Comparison of ENCODE assay signal across 18 cellular contexts in the genomic region with DNA sequence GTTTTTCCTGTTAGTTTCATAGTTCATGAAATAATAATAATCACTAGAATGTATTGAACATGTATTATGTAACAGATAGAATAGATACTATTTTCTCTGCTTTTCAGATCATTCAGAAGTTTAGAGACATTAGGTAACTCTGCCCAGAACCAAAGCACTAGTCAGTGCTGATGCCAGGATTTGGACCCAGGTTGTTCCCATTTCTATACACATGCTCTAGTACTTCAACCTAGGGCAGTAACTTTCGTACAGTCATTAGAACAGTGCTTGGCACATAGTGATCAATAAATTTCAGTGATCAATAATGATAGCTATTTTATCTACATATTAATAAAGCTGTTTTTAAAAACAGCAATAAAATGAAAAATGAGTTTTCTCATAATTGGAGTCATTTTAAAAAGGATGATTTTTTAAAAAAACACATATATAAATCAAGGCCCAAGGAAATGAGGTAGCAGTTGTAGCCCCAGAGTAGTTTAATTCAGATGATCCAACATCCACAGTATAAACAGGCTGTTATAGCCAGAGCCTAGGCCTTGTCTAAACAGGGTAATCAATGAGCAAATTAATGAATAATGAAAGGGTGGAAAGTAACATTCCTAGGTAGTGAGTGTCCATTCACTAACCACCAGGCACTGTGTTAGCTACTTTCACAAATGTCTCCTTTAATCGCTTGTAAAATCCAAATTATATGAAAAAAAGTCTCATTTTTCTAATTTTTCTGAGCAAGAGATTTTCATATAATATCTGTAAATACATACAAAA. TPM values are rescaled to one million over a fixed set of nuclear protein-coding genes. Genes with fewer than 3 reads are reported as not detected.
"Had no signal": no experiment of that assay in that cellular context is flagged by ENCODE, and none has a peak within 500 bp of the region (broad histone marks: within the 10 kb centered on the region; RNA-seq: fewer than 3 reads in every experiment).

No MANE protein-coding gene starts in this region.

- H3K27ac Mint-ChIP-seq: activated CD4-positive, alpha-beta memory T cell treated with anti-CD3 and anti-CD28 coated beads for 36 hours; T-helper 1 cell treated with Interleukin-12 subunit alpha and Interleukin-12 subunit beta and Interleukin-4 antibody, amounts not matched to agents 30 μg/mL and 1 μg/mL, for 36 hours had no signal

- DNase-seq: activated CD4-positive, alpha-beta memory T cell treated with anti-CD3 and anti-CD28 coated beads for 36 hours; activated CD4-positive, alpha-beta T cell treated with anti-CD3 and anti-CD28 coated beads for 48 hours; activated naive CD4-positive, alpha-beta T cell treated with Interleukin-2 at 50 U/mL for 16 hours; activated T-cell treated with anti-CD3 and anti-CD28 coated beads, Interleukin-2, amount 50 U/mL, for 48 hours; amygdala; kidney; left ventricle myocardium inferior; nucleus accumbens; posterior cingulate gyrus; retina; spleen; stimulated activated CD4-positive, alpha-beta T cell treated with anti-CD3 and anti-CD28 coated beads, Interleukin-4, amount 100 ng/mL, for 1 hour; stimulated activated naive CD4-positive, alpha-beta T cell had no signal

- H3K27ac ChIP-seq: cardiac muscle cell, epithelial cell of prostate, left ventricle myocardium inferior, spleen, upper lobe of left lung had no signal

- H3K9me3 ChIP-seq: left ventricle myocardium inferior, spleen, upper lobe of left lung had no signal

- H3K4me3 ChIP-seq: cardiac muscle cell, left ventricle myocardium inferior, spleen, upper lobe of left lung had no signal

- H3K4me3 Mint-ChIP-seq: activated CD4-positive, alpha-beta memory T cell treated with anti-CD3 and anti-CD28 coated beads for 36 hours; T-helper 1 cell treated with Interleukin-12 subunit alpha and Interleukin-12 subunit beta and Interleukin-4 antibody, amounts not matched to agents 30 μg/mL and 1 μg/mL, for 36 hours had no signal

- H3K36me3 ChIP-seq: cardiac muscle cell, left ventricle myocardium inferior, upper lobe of left lung had no signal

- FAIRE-seq: kidney had no signal

- H3K27me3 Mint-ChIP-seq: activated CD4-positive, alpha-beta memory T cell treated with anti-CD3 and anti-CD28 coated beads for 36 hours had no signal

- H3K27me3 ChIP-seq: cardiac muscle cell, spleen, upper lobe of left lung had no signal

- H3K4me1 ChIP-seq: left ventricle myocardium inferior, spleen, upper lobe of left lung had no signal

- H3K9me3 Mint-ChIP-seq: activated CD4-positive, alpha-beta memory T cell treated with anti-CD3 and anti-CD28 coated beads for 36 hours; T-helper 1 cell treated with Interleukin-12 subunit alpha and Interleukin-12 subunit beta and Interleukin-4 antibody, amounts not matched to agents 30 μg/mL and 1 μg/mL, for 36 hours had no signal

RNA-seq across cellular contexts. Expression of gene TXK, which starts 25.6 kb away (rescaled TPM):
- polyA plus RNA-seq: neural cell had no signal
